30 cellular contexts compared by ENCODE assay signal in the genomic region with DNA sequence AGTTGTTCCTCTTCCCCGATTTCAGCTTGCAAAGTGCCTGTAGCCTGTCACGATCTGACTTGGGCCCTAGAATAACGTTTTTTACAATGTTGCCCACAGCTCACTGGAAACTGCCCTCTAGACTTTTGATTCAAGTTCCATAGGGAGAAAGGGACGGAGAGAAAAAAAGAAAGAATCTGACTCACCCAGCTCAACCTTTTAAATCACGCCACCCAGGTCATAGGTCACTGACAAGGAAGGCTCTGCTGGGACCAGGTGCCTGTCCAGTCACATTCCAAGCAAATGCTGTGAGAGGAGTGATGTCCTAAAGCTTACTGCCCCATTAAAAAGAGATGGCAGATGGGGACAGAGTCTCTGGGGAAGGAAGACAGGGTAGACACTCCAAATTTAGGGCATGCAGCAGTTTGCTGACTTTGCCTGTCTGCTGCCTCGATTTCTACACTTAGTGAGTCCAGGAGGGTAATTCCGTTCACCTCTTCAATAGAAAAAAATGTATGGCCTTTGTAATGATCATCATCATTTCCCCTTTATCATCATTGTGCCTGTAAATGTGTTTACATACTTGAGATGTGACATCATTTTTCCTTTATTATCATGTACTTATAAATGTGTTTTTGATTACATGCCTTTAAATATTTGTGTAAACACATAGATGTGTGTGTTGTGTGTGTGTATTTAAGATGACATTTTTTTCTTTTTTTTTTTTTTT. TPM values are rescaled to one million over a fixed set of nuclear protein-coding genes. Genes with fewer than 3 reads are reported as not detected.
DNase-seq lines count a peak whose midpoint lies in the region; ATAC-seq, FAIRE-seq and TF ChIP-seq lines count a peak whose summit lies in the region.
"Had no signal": no experiment of that assay in that cellular context is flagged by ENCODE, and none has a peak within 500 bp of the region (broad histone marks: within the 10 kb centered on the region; RNA-seq: fewer than 3 reads in every experiment).

No MANE protein-coding gene starts in this region.

- WGBS in pancreas, 2 donors = 66% methylated on average over 7 of the region's 7 CpGs

- DNase-seq in AG10803 (ENCODE audit: low read depth) (peak; percentile 11), HFFc6 (no peak), amniotic epithelial cell (ENCODE audit: low read depth) (peak; percentile 17), mucosa of descending colon (no peak), NCI-H1105 treated with DMSO at 0.1 percent for 48 hours (lab: John Stamatoyannopoulos, UW) (no peak), activated gamma-delta T cell (lab: John Stamatoyannopoulos, UW) (no peak), pancreas (no peak)
- DNase-seq: 8988T; activated CD4-positive, alpha-beta T cell treated with anti-CD3 and anti-CD28 coated beads, Interleukin-2, amount 50 U/mL, for 48 hours; activated naive CD4-positive, alpha-beta T cell treated with anti-CD3 and anti-CD28 coated beads, Interleukin-2, amount 50 U/mL, for 16 hours; amygdala; CD4-positive, alpha-beta T cell; DMS 273 treated with DMSO at 0.1 percent for 48 hours; effector CD4-positive, alpha-beta T cell; foreskin fibroblast; GDM1; heart right ventricle; left cardiac atrium; NCI-H1694; NCI-H510A treated with DMSO at 0.1 percent for 48 hours; NK-92 treated with Interleukin-12 subunit alpha and Interleukin-12 subunit beta, amount 100 ng/mL, for 24 hours; psoas muscle; SHP77 treated with DMSO at 0.1 percent for 48 hours; stimulated activated naive CD4-positive, alpha-beta T cell; T-helper 1 cell had no signal

- H3K4me3 ChIP-seq in AG10803 (ENCODE audit: low read length) (no peak overlapping the region), mucosa of descending colon (no peak overlapping the region), pancreas (no peak overlapping the region)
- H3K4me3 ChIP-seq: heart right ventricle, psoas muscle, suprapubic skin had no signal

- no peaks in the 10 kb centered on the region for H3K36me3 Mint-ChIP-seq in HFFc6 (ENCODE audit: low read depth)

- intact Hi-C loops in mucosa of descending colon (cut with DNase I, micrococcal nuclease) = no loop called here
- intact Hi-C loops in pancreas (cut with DNase I) = no loop called here

- H3K27me3 Mint-ChIP-seq in HFFc6 (ENCODE audit: insufficient read depth) = peaks cover 2% of the 10 kb centered on the region; the same call in 1 of the 2 replicates

- no peak overlapping the region for H3K4me3 Mint-ChIP-seq in HFFc6
- H3K4me3 Mint-ChIP-seq: activated T-helper 1 cell treated with anti-CD3 and anti-CD28 coated beads, Interleukin-12 subunit alpha, Interleukin-12 subunit beta, Interleukin-2, Interleukin-4 antibody, amounts not matched to agents 30 ng/mL and 10 ng/mL and 1 ng/mL, durations not matched to agents 14 hours and 24 hours and 36 hours; CD4-positive, alpha-beta T cell had no signal

- TF ChIP-seq CTCF in AG10803 (conservative IDR thresholded peaks at IDR 0.05; ENCODE audit: low read length) (no peak), HFFc6 (IDR thresholded peaks at IDR 0.05) (no peak), mucosa of descending colon (IDR thresholded peaks at IDR 0.05) (no peak), pancreas (IDR thresholded peaks at IDR 0.05) (no peak)

- ATAC-seq in mucosa of descending colon (peak; percentile 90), pancreas (no peak), GM18909 (IDR thresholded peaks at IDR 0.05; ENCODE audit: poor library complexity, unreplicated experiment) (no peak)
- ATAC-seq: activated CD4-positive, CD25-positive, alpha-beta regulatory T cell treated with anti-CD3 and anti-CD28 coated beads, Interleukin-2, amount 50 U/mL, for 24 hours; heart right ventricle; left cardiac atrium; Panc1; psoas muscle had no signal

- no peak for FAIRE-seq in pancreas (lab: Jason Lieb, UNC)

- no peaks in the 10 kb centered on the region for H3K4me1 ChIP-seq in mucosa of descending colon (ENCODE audit: low read depth)
- H3K4me1 ChIP-seq in pancreas = no peaks in the 10 kb centered on the region
- H3K4me1 ChIP-seq: psoas muscle, suprapubic skin had no signal

- H3K9me3 ChIP-seq in mucosa of descending colon (no peaks in the 10 kb centered on the region), pancreas (no peaks in the 10 kb centered on the region)
- H3K9me3 ChIP-seq: heart right ventricle, psoas muscle, suprapubic skin had no signal

- H3K9me3 Mint-ChIP-seq in HFFc6 = no peaks in the 10 kb centered on the region
- H3K9me3 Mint-ChIP-seq: activated T-helper 1 cell treated with anti-CD3 and anti-CD28 coated beads, Interleukin-12 subunit alpha, Interleukin-12 subunit beta, Interleukin-2, Interleukin-4 antibody, amounts not matched to agents 30 ng/mL and 10 ng/mL and 1 ng/mL, durations not matched to agents 14 hours and 24 hours and 36 hours; CD4-positive, alpha-beta T cell had no signal

- no peaks in the 10 kb centered on the region for H3K27me3 ChIP-seq in pancreas
- H3K27me3 ChIP-seq: heart right ventricle, suprapubic skin had no signal

- no peak overlapping the region for H3K27ac ChIP-seq in pancreas
- H3K27ac ChIP-seq: heart right ventricle, psoas muscle, suprapubic skin had no signal

- peaks cover 17% of the 10 kb centered on the region for H3K4me1 Mint-ChIP-seq in HFFc6 (ENCODE audit: low read depth)

- peak overlapping the region; percentile 17 for H3K27ac Mint-ChIP-seq in HFFc6
- H3K27ac Mint-ChIP-seq: activated T-helper 1 cell treated with anti-CD3 and anti-CD28 coated beads, Interleukin-12 subunit alpha, Interleukin-12 subunit beta, Interleukin-2, Interleukin-4 antibody, amounts not matched to agents 30 ng/mL and 10 ng/mL and 1 ng/mL, durations not matched to agents 14 hours and 24 hours and 36 hours; CD4-positive, alpha-beta T cell had no signal

- H3K36me3 ChIP-seq in mucosa of descending colon (ENCODE audit: low read depth) = no peaks in the 10 kb centered on the region
- no peaks in the 10 kb centered on the region for H3K36me3 ChIP-seq in pancreas
- H3K36me3 ChIP-seq: suprapubic skin had no signal

RNA-seq across cellular contexts. Expression of a gene that starts 8.4 kb away (rescaled TPM):
- total RNA-seq in HFFc6 (2021; fragmentation: NEBNext Ultra II Directional; extraction: Animal tissue kit (Norgen Biotek cat#: 25700)) = 100 to 1,000 TPM; 108 to 142 (median 115) TPM
- total RNA-seq in mucosa of descending colon (100 to 1,000 TPM; 189 to 325 (median 283) TPM), pancreas (10 to 100 TPM; 19.2 to 81.1 (median 29.1) TPM)
- polyA plus RNA-seq in pancreas = 1 to 10 TPM; 7.8 to 10.0 TPM

RNA-seq across cellular contexts. Expression of a gene that starts 56.9 kb away (rescaled TPM):
- not detected for total RNA-seq in HFFc6 (2021; fragmentation: NEBNext Ultra II Directional; extraction: Animal tissue kit (Norgen Biotek cat#: 25700))
- total RNA-seq in mucosa of descending colon (10 to 100 TPM in 1 of 3 donors, 1 to 10 TPM in 2; 4.1 to 10.3 (median 9.7) TPM), pancreas (1 to 10 TPM in 1 of 6 donors, under 1 TPM in 5; 0.51 to 2.2 (median 0.68) TPM)
- polyA plus RNA-seq in pancreas = under 1 TPM; 0.34 to 0.63 TPM
- total RNA-seq: CD4-positive, alpha-beta T cell had no signal

Comparison
In these comparisons a context has a peak if more than half of its experiments do, and no peak if none do; other contexts are left out.
1. DNase-seq: peak in AG10803 (single experiment) and amniotic epithelial cell (single experiment); none in HFFc6 (single experiment), mucosa of descending colon (0 of 3), NCI-H1105 treated with DMSO at 0.1 percent for 48 hours (single experiment), activated gamma-delta T cell (single experiment) and pancreas (0 of 6).